12 cellular contexts compared by ENCODE assay signal in genomic region chr13:114045113-114045735, GRCh38.
DNase-seq lines count a peak whose midpoint lies in the region; ATAC-seq and TF ChIP-seq lines count a peak whose summit lies in the region.
"Had no signal": no experiment of that assay in that cellular context is flagged by ENCODE, and none has a peak within 500 bp of the region (broad histone marks: within the 10 kb centered on the region; RNA-seq: fewer than 3 reads in every experiment).

No MANE protein-coding gene starts in this region.

- H3K4me3 Mint-ChIP-seq in activated naive CD4-positive, alpha-beta T cell treated with anti-CD3 and anti-CD28 coated beads, Interleukin-2, amount 50 U/mL, for 24 hours: no peak overlapping the region
- H3K4me3 Mint-ChIP-seq in activated naive CD8-positive, alpha-beta T cell: no peak overlapping the region

- H3K4me1 ChIP-seq in mesodermal cell (ENCODE audit: control insufficient read depth, insufficient read depth, low read length, poor library complexity, severe bottlenecking) (peaks cover 19% of the 10 kb centered on the region), uterus (peaks cover 0 to 17% of the 10 kb centered on the region in 2 donors), prostate gland (replicated peaks) (no peaks in the 10 kb centered on the region)
- H3K4me1 ChIP-seq: body of pancreas had no signal

- ATAC-seq in HG03175 (IDR thresholded peaks at IDR 0.05; ENCODE audit: unreplicated experiment): no peak

- peaks cover 53% of the 10 kb centered on the region for H3K4me1 Mint-ChIP-seq in activated naive CD4-positive, alpha-beta T cell treated with anti-CD3 and anti-CD28 coated beads, Interleukin-2, amount 50 U/mL, for 24 hours
- peaks cover 51% of the 10 kb centered on the region for H3K4me1 Mint-ChIP-seq in activated naive CD8-positive, alpha-beta T cell (ENCODE audit: low read depth)

- H3K4me3 ChIP-seq in mesodermal cell (ENCODE audit: extremely low read depth, insufficient read depth, low read length, poor library complexity, severe bottlenecking) (no peak overlapping the region), uterus (no peak overlapping the region), prostate gland (no peak overlapping the region)
- H3K4me3 ChIP-seq: body of pancreas, esophagus squamous epithelium had no signal

- no peak for TF ChIP-seq CTCF in uterus (IDR thresholded peaks at IDR 0.05)
- no peak for TF ChIP-seq CTCF in prostate gland (IDR thresholded peaks at IDR 0.05)

- peaks cover 7% of the 10 kb centered on the region for H3K36me3 Mint-ChIP-seq in activated naive CD4-positive, alpha-beta T cell treated with anti-CD3 and anti-CD28 coated beads, Interleukin-2, amount 50 U/mL, for 24 hours
- no peaks in the 10 kb centered on the region for H3K36me3 Mint-ChIP-seq in activated naive CD8-positive, alpha-beta T cell

- no peaks in the 10 kb centered on the region for H3K9me3 Mint-ChIP-seq in activated naive CD4-positive, alpha-beta T cell treated with anti-CD3 and anti-CD28 coated beads, Interleukin-2, amount 50 U/mL, for 24 hours
- H3K9me3 Mint-ChIP-seq in activated naive CD8-positive, alpha-beta T cell (ENCODE audit: low read depth): no peaks in the 10 kb centered on the region

- TF ChIP-seq POLR2A in uterus (IDR thresholded peaks at IDR 0.05) (no peak), prostate gland (IDR thresholded peaks at IDR 0.05) (no peak)

- H3K36me3 ChIP-seq in mesodermal cell (ENCODE audit: control insufficient read depth, insufficient read depth, low read length): peaks cover 64% of the 10 kb centered on the region
- H3K36me3 ChIP-seq in uterus: no peaks in the 10 kb centered on the region
- H3K36me3 ChIP-seq in prostate gland: no peaks in the 10 kb centered on the region

- intact Hi-C loops in uterus (cut with DNase I; ENCODE audit: low total_unique reads) (no loop called here), prostate gland (cut with DNase I) (no loop called here)

- H3K27ac ChIP-seq in mesodermal cell (ENCODE audit: low read depth, low read length, severe bottlenecking) (peak overlapping the region; percentile 86), uterus (peak overlapping the region; percentile 78 to 81), prostate gland (no peak overlapping the region)
- H3K27ac ChIP-seq: body of pancreas had no signal

- H3K27me3 ChIP-seq in uterus (no peaks in the 10 kb centered on the region), prostate gland (replicated peaks; ENCODE audit: insufficient read depth) (no peaks in the 10 kb centered on the region)
- H3K27me3 ChIP-seq: body of pancreas, esophagus squamous epithelium, neutrophil had no signal

- H3K9me3 ChIP-seq in mesodermal cell (ENCODE audit: control insufficient read depth, low read length): no peaks in the 10 kb centered on the region
- no peaks in the 10 kb centered on the region for H3K9me3 ChIP-seq in uterus
- H3K9me3 ChIP-seq in prostate gland: no peaks in the 10 kb centered on the region
- H3K9me3 ChIP-seq: body of pancreas, esophagus squamous epithelium, neutrophil had no signal

- DNase-seq in activated naive CD4-positive, alpha-beta T cell treated with Interleukin-2 at 50 U/mL for 16 hours: no peak
- no peak for DNase-seq in uterus
- DNase-seq in GDM1 (lab: John Stamatoyannopoulos, UW): no peak
- no peak for DNase-seq in prostate gland (ENCODE audit: low spot score)
- DNase-seq: body of pancreas, esophagus squamous epithelium, NCI-H2029 had no signal

- peak overlapping the region; percentile 90 for H3K27ac Mint-ChIP-seq in activated naive CD4-positive, alpha-beta T cell treated with anti-CD3 and anti-CD28 coated beads, Interleukin-2, amount 50 U/mL, for 24 hours
- peak overlapping the region; percentile 89 for H3K27ac Mint-ChIP-seq in activated naive CD8-positive, alpha-beta T cell

- WGBS in mesodermal cell (ENCODE audit: insufficient coverage in 2 of 2), 2 experiments: 50 to 74% methylated on average over 11 of the region's 21 CpGs
- 87% methylated on average over 21 of the region's 21 CpGs for WGBS in prostate gland

- H3K27me3 Mint-ChIP-seq in activated naive CD4-positive, alpha-beta T cell treated with anti-CD3 and anti-CD28 coated beads, Interleukin-2, amount 50 U/mL, for 24 hours: no peaks in the 10 kb centered on the region
- no peaks in the 10 kb centered on the region for H3K27me3 Mint-ChIP-seq in activated naive CD8-positive, alpha-beta T cell

Comparison
In these comparisons a context has a peak if more than half of its experiments do, and no peak if none do; other contexts are left out.
1. H3K27ac ChIP-seq: peak in mesodermal cell (single experiment) and uterus (2 of 2); none in prostate gland (0 of 2).